In genomic region chrX:66046612-66047235, GRCh38 we compare ENCODE assay signal across 8 cellular contexts. TPM values are rescaled to one million over a fixed set of nuclear protein-coding genes. Genes with fewer than 3 reads are reported as not detected.
A peak's percentile ranks its signal among the peaks of the same experiment; 100 is the strongest.
DNase-seq lines count a peak whose midpoint lies in the region; ATAC-seq and TF ChIP-seq lines count a peak whose summit lies in the region.

No MANE protein-coding gene starts in this region.

- TF ChIP-seq CTCF in GM10248 (IDR thresholded peaks at IDR 0.05; ENCODE audit: control extremely low read depth, extremely low read depth, low read depth, missing control alignments) = no peak
- no peak for TF ChIP-seq CTCF in BE2C (IDR thresholded peaks at IDR 0.05; ENCODE audit: low read depth, low read length)
- no peak for TF ChIP-seq CTCF in colonic mucosa (IDR thresholded peaks at IDR 0.05)

- H3K9me3 Mint-ChIP-seq in activated naive CD8-positive, alpha-beta T cell treated with anti-CD3 and anti-CD28 coated beads, Interleukin-2, amount 10 ng/mL, durations not matched to agents 7 days and 5 days = peaks cover 3% of the 10 kb centered on the region

- no peak overlapping the region for H3K27ac ChIP-seq in colonic mucosa

- H3K4me1 Mint-ChIP-seq in activated naive CD8-positive, alpha-beta T cell treated with anti-CD3 and anti-CD28 coated beads, Interleukin-2, amount 10 ng/mL, durations not matched to agents 7 days and 5 days = peaks cover 21% of the 10 kb centered on the region

- H3K4me1 ChIP-seq in BE2C (no peaks in the 10 kb centered on the region), colonic mucosa (no peaks in the 10 kb centered on the region)

- in situ Hi-C loops in KBM-7 (cut with MboI; ENCODE audit: low pct_unique_long_range_greater_than_20kb, low sequenced_read_pairs) = no loop called here
- in situ Hi-C loops in G401 (cut with HindIII; ENCODE audit: low sequenced_read_pairs) = no loop called here

- DNase-seq in GM10248 (ENCODE audit: extremely low spot score) (peak; percentile 32), KBM-7 (peak; percentile 92), BE2C (no peak), G401 (ENCODE audit: low spot score) (no peak), 8988T (no peak), colonic mucosa (no peak)
- no peak for DNase-seq in activated naive CD8-positive, alpha-beta T cell treated with anti-CD3 and anti-CD28 coated beads, Interleukin-2, amount 10 ng/mL, durations not matched to agents 7 days and 5 days

- peak overlapping the region; percentile 42 for H3K4me3 Mint-ChIP-seq in activated naive CD8-positive, alpha-beta T cell treated with anti-CD3 and anti-CD28 coated beads, Interleukin-2, amount 10 ng/mL, durations not matched to agents 7 days and 5 days

- H3K27me3 Mint-ChIP-seq in activated naive CD8-positive, alpha-beta T cell treated with anti-CD3 and anti-CD28 coated beads, Interleukin-2, amount 10 ng/mL, durations not matched to agents 7 days and 5 days = no peaks in the 10 kb centered on the region

- no peaks in the 10 kb centered on the region for H3K36me3 ChIP-seq in BE2C
- no peaks in the 10 kb centered on the region for H3K36me3 ChIP-seq in colonic mucosa

- ATAC-seq in GM21526 (IDR thresholded peaks at IDR 0.05; ENCODE audit: low FRiP score, unreplicated experiment) = peak; percentile 78
- ATAC-seq in activated naive CD8-positive, alpha-beta T cell treated with anti-CD3 and anti-CD28 coated beads, Interleukin-2, amount 10 ng/mL, durations not matched to agents 7 days and 5 days (ENCODE audit: low read depth) = peak; percentile 65

- peak overlapping the region; percentile 85 for H3K27ac Mint-ChIP-seq in activated naive CD8-positive, alpha-beta T cell treated with anti-CD3 and anti-CD28 coated beads, Interleukin-2, amount 10 ng/mL, durations not matched to agents 7 days and 5 days

- intact Hi-C loops in colonic mucosa (cut with DNase I) = no loop called here

- no peaks in the 10 kb centered on the region for H3K27me3 ChIP-seq in BE2C
- no peaks in the 10 kb centered on the region for H3K27me3 ChIP-seq in colonic mucosa

- H3K9me3 ChIP-seq in BE2C (no peaks in the 10 kb centered on the region), colonic mucosa (no peaks in the 10 kb centered on the region)

- H3K4me3 ChIP-seq in BE2C (ENCODE audit: low read depth, low read length) = no peak overlapping the region
- H3K4me3 ChIP-seq in colonic mucosa = no peak overlapping the region

- CTCF ChIA-PET in GM10248 (lab: Yijun Ruan, JAX) = interaction anchor here (1.2 to 1.8 kb wide), 4 partner anchors 16 to 118 kb away, joined by 4 to 7 read pairs (median 4); no protein-coding TSS in a partner anchor

- H3K36me3 Mint-ChIP-seq in activated naive CD8-positive, alpha-beta T cell treated with anti-CD3 and anti-CD28 coated beads, Interleukin-2, amount 10 ng/mL, durations not matched to agents 7 days and 5 days = peaks cover 10% of the 10 kb centered on the region

- POLR2A ChIA-PET in GM10248 (lab: Yijun Ruan, JAX) = no interaction called here
- POLR2A ChIA-PET in activated naive CD8-positive, alpha-beta T cell treated with anti-CD3 and anti-CD28 coated beads, Interleukin-2, amount 10 ng/mL, durations not matched to agents 7 days and 5 days (lab: Charles Lee) = interaction anchor here (0.6 to 1.0 kb wide), 5 partner anchors 8 to 322 kb away, joined by 3 to 5 read pairs (median 4); no protein-coding TSS in a partner anchor

- no peak overlapping the region for H3K9ac ChIP-seq in colonic mucosa (ENCODE audit: low read depth in 2 of 2, low read length in 2 of 2)

RNA-seq across cellular contexts. Expression of gene VSIG4, which starts 6.8 kb away (rescaled TPM):
- total RNA-seq in activated naive CD8-positive, alpha-beta T cell treated with anti-CD3 and anti-CD28 coated beads, Interleukin-2, amount 10 ng/mL, durations not matched to agents 7 days and 5 days = under 1 TPM; 0.30 to 0.48 TPM
- polyA plus RNA-seq in BE2C (2012; ENCODE audit: insufficient read depth, insufficient read length, low read depth) = not detected
- total RNA-seq in G401 (2014; rRNA removed; shearing (Covaris generic)) = not detected in 2 replicates
- total RNA-seq in colonic mucosa = 10 to 100 TPM in 1 of 2 donors, 1 to 10 TPM in 1; 5.7 to 14.1 TPM

Comparison
In these comparisons a context has a peak if more than half of its experiments do, and no peak if none do; other contexts are left out.
1. DNase-seq: peak in GM10248 (single experiment) and KBM-7 (single experiment); none in activated naive CD8-positive, alpha-beta T cell treated with anti-CD3 and anti-CD28 coated beads, Interleukin-2, amount 10 ng/mL, durations not matched to agents 7 days and 5 days (single experiment), BE2C (single experiment), G401 (single experiment), 8988T (single experiment) and colonic mucosa (single experiment).